ENCODE assay signal across 2 cellular contexts in genomic region chr3:184334470-184335158, GRCh38.
A peak's percentile ranks its signal among the peaks of the same experiment; 100 is the strongest.
TF ChIP-seq lines count a peak whose summit lies in the region.

No MANE protein-coding gene starts in this region.

TF ChIP-seq in SK-N-SH, 30 proteins besides CTCF, POLR2A, EP300 and RAD21 (continued from another document):
- TF ChIP-seq EZH2phosphoT487 (IDR thresholded peaks at IDR 0.05; ENCODE audit: borderline replicate concordance, low read depth) (no peak), IRF3 (IDR thresholded peaks at IDR 0.05; ENCODE audit: low read depth, low read length) (no peak), GATA2 (CRISPR knock-in tag; IDR thresholded peaks at IDR 0.05) (no peak), RFX5 (IDR thresholded peaks at IDR 0.05; ENCODE audit: low read length) (no peak), NRF1 (IDR thresholded peaks at IDR 0.05; ENCODE audit: low read depth, low read length) (no peak), REST (IDR thresholded peaks at IDR 0.05; ENCODE audit: low read depth, low read length) (no peak), USF1 (IDR thresholded peaks at IDR 0.05; ENCODE audit: borderline replicate concordance, low read depth) (no peak), PBX3 (IDR thresholded peaks at IDR 0.05) (peak; percentile 70), USF2 (IDR thresholded peaks at IDR 0.05; ENCODE audit: borderline replicate concordance, low read depth, low read length) (no peak), MXI1 (IDR thresholded peaks at IDR 0.05; ENCODE audit: low read depth, low read length) (no peak), TCF12 (IDR thresholded peaks at IDR 0.05) (peak; percentile 65), YY1 (IDR thresholded peaks at IDR 0.05; ENCODE audit: low read depth) (no peak), POLR2AphosphoS5 (IDR thresholded peaks at IDR 0.05; ENCODE audit: low read depth, low read length) (no peak), RXRA (IDR thresholded peaks at IDR 0.05; ENCODE audit: borderline replicate concordance, low read depth) (no peak; the same call in 1 of the 2 replicates)

TF ChIP-seq in SK-N-SH treated with all-trans-retinoic acid at 6 μM for 48 hours, 23 proteins besides CTCF, POLR2A, EP300 and RAD21 (continued from another document):
- TF ChIP-seq PPARA (CRISPR knock-in tag; IDR thresholded peaks at IDR 0.05; ENCODE audit: borderline replicate concordance): no peak
TF ChIP-seq in SK-N-SH treated with all-trans-retinoic acid at 6 μM for 48 hours: peak in this region for 0.
